Comparison of ENCODE assay signal across 11 cellular contexts in genomic region chr6:116265081-116265829, GRCh38. TPM values are rescaled to one million over a fixed set of nuclear protein-coding genes. Genes with fewer than 3 reads are reported as not detected.
DNase-seq lines count a peak whose midpoint lies in the region; ATAC-seq and TF ChIP-seq lines count a peak whose summit lies in the region.
"Had no signal": no experiment of that assay in that cellular context is flagged by ENCODE, and none has a peak within 500 bp of the region (broad histone marks: within the 10 kb centered on the region; RNA-seq: fewer than 3 reads in every experiment).

No MANE protein-coding gene starts in this region.

- peak; percentile 42 for DNase-seq in activated CD4-positive, alpha-beta T cell treated with anti-CD3 and anti-CD28 coated beads for 48 hours
- DNase-seq in activated CD4-positive, alpha-beta T cell treated with anti-CD3 and anti-CD28 coated beads for 4 hours = no peak
- DNase-seq in NCI-H1105 (lab: John Stamatoyannopoulos, UW) (peak; percentile 55), mammary epithelial cell (peak; percentile 83), sigmoid colon (peak; percentile 62), NCI-H510A treated with DMSO at 0.1 percent for 48 hours (lab: John Stamatoyannopoulos, UW) (no peak)
- no peak for DNase-seq in central memory CD4-positive, alpha-beta T cell
- DNase-seq: effector memory CD4-positive, alpha-beta T cell; midbrain; SJCRH30 had no signal

- H3K27ac ChIP-seq in mammary epithelial cell (ENCODE audit: insufficient read depth, low read depth, low read length) (peak overlapping the region; percentile 0), sigmoid colon (no peak overlapping the region)
- H3K27ac ChIP-seq: SJCRH30 had no signal

- H2AFZ ChIP-seq in mammary epithelial cell (ENCODE audit: low read depth, low read length) = peak overlapping the region; percentile 1

- H3K9ac ChIP-seq in mammary epithelial cell (ENCODE audit: insufficient read depth, low read length) = no peak overlapping the region

- dilution Hi-C loops in mammary epithelial cell (cut with HindIII; ENCODE audit: low sequenced_read_pairs) = no loop called here

- H3K4me1 ChIP-seq in mammary epithelial cell (ENCODE audit: insufficient read depth, low read length) (peaks cover 33% of the 10 kb centered on the region), sigmoid colon (no peaks in the 10 kb centered on the region)
- H3K4me1 ChIP-seq: SJCRH30 had no signal

- no peaks in the 10 kb centered on the region for H3K9me3 ChIP-seq in mammary epithelial cell (replicated peaks; ENCODE audit: insufficient read depth, low read length)
- H3K9me3 ChIP-seq in sigmoid colon = no peaks in the 10 kb centered on the region

- peaks cover 2% of the 10 kb centered on the region for H3K79me2 ChIP-seq in mammary epithelial cell (ENCODE audit: insufficient read depth, low read length)

- H3K4me2 ChIP-seq in mammary epithelial cell (ENCODE audit: insufficient read depth, low read depth, low read length) = peak overlapping the region; percentile 22

- CTCF ChIA-PET in mammary epithelial cell (lab: Charles Lee; ENCODE audit: low non-redundant PET) = no interaction called here

- in situ Hi-C loops in mammary epithelial cell (cut with MboI; ENCODE audit: low sequenced_read_pairs in 2 of 2) = loop anchor here (10.0 kb wide), 2 partner anchors 270 to 300 kb away; no protein-coding TSS in a partner anchor

- no peaks in the 10 kb centered on the region for H3K27me3 ChIP-seq in mammary epithelial cell (ENCODE audit: insufficient read depth, low read length)
- no peaks in the 10 kb centered on the region for H3K27me3 ChIP-seq in sigmoid colon
- H3K27me3 ChIP-seq: SJCRH30 had no signal

- no peak for TF ChIP-seq CTCF in mammary epithelial cell (conservative IDR thresholded peaks at IDR 0.05 in 1 of 2, IDR thresholded peaks at IDR 0.05 in 1 of 2; ENCODE audit: extremely low read depth in 1 of 2, insufficient read depth in 1 of 2, low read depth in 1 of 2, low read length in 2 of 2)
- TF ChIP-seq CTCF in sigmoid colon (IDR thresholded peaks at IDR 0.05) = no peak

- TF ChIP-seq EP300 in sigmoid colon (IDR thresholded peaks at IDR 0.05) = no peak

- ATAC-seq in HG03039 (IDR thresholded peaks at IDR 0.05; ENCODE audit: unreplicated experiment) = no peak

- intact Hi-C loops in mammary epithelial cell (cut with micrococcal nuclease) (loop anchor here (1.0 kb wide), 1 partner anchor 47 kb away; no protein-coding TSS in a partner anchor), sigmoid colon (cut with DNase I) (no loop called here)

- no peak overlapping the region for H3K4me3 ChIP-seq in mammary epithelial cell (replicated peaks in 1 of 3; ENCODE audit: insufficient read depth in 1 of 3, low read depth in 2 of 3, low read length in 3 of 3)
- H3K4me3 ChIP-seq in sigmoid colon = no peak overlapping the region
- H3K4me3 ChIP-seq: SJCRH30 had no signal

- 70% methylated on average over 3 of the region's 3 CpGs for WGBS in mammary epithelial cell (ENCODE audit: low coverage, missing lambda C conversion rate)
- 78 to 85% methylated on average over 3 of the region's 3 CpGs for WGBS in sigmoid colon, 2 donors

- no peaks in the 10 kb centered on the region for H4K20me1 ChIP-seq in mammary epithelial cell (ENCODE audit: insufficient read depth, low read length)

- no peak for TF ChIP-seq POLR2A in sigmoid colon (IDR thresholded peaks at IDR 0.05)

- H3K36me3 ChIP-seq in mammary epithelial cell (ENCODE audit: insufficient read depth, low read length) = peaks cover 3% of the 10 kb centered on the region
- peaks cover 0 to 5% (median 0%) of the 10 kb centered on the region in 4 donors for H3K36me3 ChIP-seq in sigmoid colon

- no TSS peak for BruUV-seq in mammary epithelial cell (replicated peaks; lab: Mats Ljungman, UMichigan)

RNA-seq across cellular contexts. Expression of gene TSPYL4, which starts 11.4 kb away (rescaled TPM):
- total RNA-seq in mammary epithelial cell = 10 to 100 TPM; 11.8 to 14.5 TPM
- 8.9 TPM for polyA plus RNA-seq in mammary epithelial cell
- polyA minus RNA-seq in mammary epithelial cell = 18.9 TPM
- 10 to 100 TPM; 15.1 to 18.5 (median 15.5) TPM for total RNA-seq in sigmoid colon
- 10 to 100 TPM in 1 of 3 donors, 1 to 10 TPM in 2; 3.0 to 10.4 (median 4.2) TPM for polyA plus RNA-seq in sigmoid colon

RNA-seq across cellular contexts. Expression of gene TSPYL1, which starts 14.5 kb away (rescaled TPM):
- total RNA-seq in mammary epithelial cell (100 to 1,000 TPM; 103 to 167 TPM), sigmoid colon (10 to 100 TPM; 52.8 to 79.6 (median 65.8) TPM)
- polyA plus RNA-seq in mammary epithelial cell (64.6 TPM), sigmoid colon (10 to 100 TPM; 24.6 to 39.0 (median 30.1) TPM)
- polyA minus RNA-seq in mammary epithelial cell = 105 TPM

Comparison
In these comparisons a context has a peak if more than half of its experiments do, and no peak if none do; other contexts are left out.
1. DNase-seq: peak in activated CD4-positive, alpha-beta T cell treated with anti-CD3 and anti-CD28 coated beads for 48 hours (single experiment), NCI-H1105 (single experiment), mammary epithelial cell (single experiment) and sigmoid colon (single experiment); none in activated CD4-positive, alpha-beta T cell treated with anti-CD3 and anti-CD28 coated beads for 4 hours (0 of 2), NCI-H510A treated with DMSO at 0.1 percent for 48 hours (single experiment) and central memory CD4-positive, alpha-beta T cell (single experiment).